8 cellular contexts compared by ENCODE assay signal in the genomic region with DNA sequence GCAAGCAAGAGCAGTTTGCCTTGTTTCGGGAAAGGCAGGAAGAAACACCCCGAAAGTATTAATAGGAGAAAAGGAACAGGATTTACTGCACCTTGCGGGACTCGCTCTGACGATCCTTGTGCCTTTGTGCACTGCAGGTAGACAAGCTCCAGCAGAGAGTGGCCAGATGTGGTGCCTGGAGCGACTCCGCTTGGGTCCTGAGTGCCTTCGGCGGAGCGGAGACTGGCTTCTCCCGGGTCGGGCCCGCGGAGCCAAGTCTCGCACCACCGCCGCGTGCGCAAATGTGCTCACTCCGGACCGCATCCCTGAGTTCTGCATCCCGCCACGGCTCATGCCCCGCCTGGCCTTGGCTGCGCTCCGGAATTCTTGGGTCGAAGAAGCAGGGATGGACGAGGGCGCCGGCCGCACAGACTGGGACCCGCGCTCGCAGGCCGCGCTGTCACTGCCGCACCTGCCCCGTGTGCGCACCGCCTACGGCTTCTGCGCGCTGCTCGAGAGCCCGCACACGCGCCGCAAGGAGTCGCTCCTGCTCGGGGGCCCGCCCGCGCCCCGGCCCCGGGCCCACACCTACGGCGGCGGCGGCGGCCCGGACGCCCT.
A peak's percentile ranks its signal among the peaks of the same experiment; 100 is the strongest.
DNase-seq lines count a peak whose midpoint lies in the region; ATAC-seq, FAIRE-seq and TF ChIP-seq lines count a peak whose summit lies in the region.

No MANE protein-coding gene starts in this region.

- no peak for TF ChIP-seq CTCF in AG10803 (conservative IDR thresholded peaks at IDR 0.05; ENCODE audit: low read length)

- intact Hi-C loops in dendritic cell treated with granulocyte-macrophage colony-stimulating factor and Interleukin-4, amounts not matched to agents 40 ng/mL and 50 ng/mL, for 4 days (cut with micrococcal nuclease): loop anchor here (5.0 kb wide), 1 partner anchor 40 kb away; no protein-coding TSS in a partner anchor

- no peaks in the 10 kb centered on the region for H3K9me3 Mint-ChIP-seq in dendritic cell treated with granulocyte-macrophage colony-stimulating factor and Interleukin-4, amounts not matched to agents 40 ng/mL and 50 ng/mL, for 4 days
- H3K9me3 Mint-ChIP-seq in memory B cell: no peaks in the 10 kb centered on the region
- no peaks in the 10 kb centered on the region for H3K9me3 Mint-ChIP-seq in stimulated activated naive CD8-positive, alpha-beta T cell treated with anti-CD3 and anti-CD28 coated beads, Interleukin-15, amount 100 ng/mL, for 72 hours

- ATAC-seq in GM21529 (IDR thresholded peaks at IDR 0.05; ENCODE audit: unreplicated experiment) (peak; percentile 44), memory B cell (ENCODE audit: low read depth) (peak; percentile 63)
- ATAC-seq in stimulated activated naive CD8-positive, alpha-beta T cell treated with anti-CD3 and anti-CD28 coated beads, Interleukin-15, amount 100 ng/mL, for 72 hours: peak; percentile 77

- H3K4me3 ChIP-seq in AG10803 (ENCODE audit: low read length): peak overlapping the region; percentile 29

- no peaks in the 10 kb centered on the region for H3K36me3 Mint-ChIP-seq in dendritic cell treated with granulocyte-macrophage colony-stimulating factor and Interleukin-4, amounts not matched to agents 40 ng/mL and 50 ng/mL, for 4 days (ENCODE audit: low read depth)
- H3K36me3 Mint-ChIP-seq in memory B cell: no peaks in the 10 kb centered on the region

- DNase-seq in AG10803 (ENCODE audit: low read depth) (peak; percentile 8), T-helper 2 cell (peak in 3 of 5 experiments; percentile 8 to 31 (median 17)), memory B cell (ENCODE audit: low spot score in 2 of 2) (peak; percentile 5 to 33), NCI-H2107 (lab: John Stamatoyannopoulos, UW) (no peak), RCC 7860 (ENCODE audit: low spot score) (no peak)
- DNase-seq in stimulated activated naive CD8-positive, alpha-beta T cell treated with anti-CD3 and anti-CD28 coated beads, Interleukin-15, amount 100 ng/mL, for 72 hours: peak; percentile 32 to 37

- H3K4me1 Mint-ChIP-seq in dendritic cell treated with granulocyte-macrophage colony-stimulating factor and Interleukin-4, amounts not matched to agents 40 ng/mL and 50 ng/mL, for 4 days (ENCODE audit: low read depth): peaks cover 21% of the 10 kb centered on the region
- peaks cover 14% of the 10 kb centered on the region for H3K4me1 Mint-ChIP-seq in memory B cell
- H3K4me1 Mint-ChIP-seq in stimulated activated naive CD8-positive, alpha-beta T cell treated with anti-CD3 and anti-CD28 coated beads, Interleukin-15, amount 100 ng/mL, for 72 hours: peaks cover 37% of the 10 kb centered on the region

- FAIRE-seq in RCC 7860 (lab: Jason Lieb, UNC): no peak

- H3K4me3 Mint-ChIP-seq in dendritic cell treated with granulocyte-macrophage colony-stimulating factor and Interleukin-4, amounts not matched to agents 40 ng/mL and 50 ng/mL, for 4 days: peak overlapping the region; percentile 69
- peak overlapping the region; percentile 86 for H3K4me3 Mint-ChIP-seq in memory B cell
- H3K4me3 Mint-ChIP-seq in stimulated activated naive CD8-positive, alpha-beta T cell treated with anti-CD3 and anti-CD28 coated beads, Interleukin-15, amount 100 ng/mL, for 72 hours: peak overlapping the region; percentile 88 to 89

- no peak overlapping the region for H3K27ac Mint-ChIP-seq in dendritic cell treated with granulocyte-macrophage colony-stimulating factor and Interleukin-4, amounts not matched to agents 40 ng/mL and 50 ng/mL, for 4 days
- no peak overlapping the region for H3K27ac Mint-ChIP-seq in memory B cell
- H3K27ac Mint-ChIP-seq in stimulated activated naive CD8-positive, alpha-beta T cell treated with anti-CD3 and anti-CD28 coated beads, Interleukin-15, amount 100 ng/mL, for 72 hours: peak overlapping the region; percentile 21 to 74

- H3K27me3 Mint-ChIP-seq in dendritic cell treated with granulocyte-macrophage colony-stimulating factor and Interleukin-4, amounts not matched to agents 40 ng/mL and 50 ng/mL, for 4 days: peaks cover 49% of the 10 kb centered on the region
- peaks cover 6% of the 10 kb centered on the region for H3K27me3 Mint-ChIP-seq in memory B cell
- peaks cover 39% of the 10 kb centered on the region for H3K27me3 Mint-ChIP-seq in stimulated activated naive CD8-positive, alpha-beta T cell treated with anti-CD3 and anti-CD28 coated beads, Interleukin-15, amount 100 ng/mL, for 72 hours

Comparison
In these comparisons a context has a peak if more than half of its experiments do, and no peak if none do; other contexts are left out.
1. DNase-seq: peak in AG10803 (single experiment), T-helper 2 cell (3 of 5), memory B cell (2 of 2) and stimulated activated naive CD8-positive, alpha-beta T cell treated with anti-CD3 and anti-CD28 coated beads, Interleukin-15, amount 100 ng/mL, for 72 hours (2 of 2); none in NCI-H2107 (single experiment) and RCC 7860 (single experiment).
2. H3K27ac Mint-ChIP-seq: peak in stimulated activated naive CD8-positive, alpha-beta T cell treated with anti-CD3 and anti-CD28 coated beads, Interleukin-15, amount 100 ng/mL, for 72 hours (2 of 2); none in dendritic cell treated with granulocyte-macrophage colony-stimulating factor and Interleukin-4, amounts not matched to agents 40 ng/mL and 50 ng/mL, for 4 days (single experiment) and memory B cell (single experiment).
3. Peak in every context shown above with its lines, with median percentiles within 50 percentile points of each other: ATAC-seq and H3K4me3 Mint-ChIP-seq.